15 cellular contexts compared by ENCODE assay signal in the genomic region with DNA sequence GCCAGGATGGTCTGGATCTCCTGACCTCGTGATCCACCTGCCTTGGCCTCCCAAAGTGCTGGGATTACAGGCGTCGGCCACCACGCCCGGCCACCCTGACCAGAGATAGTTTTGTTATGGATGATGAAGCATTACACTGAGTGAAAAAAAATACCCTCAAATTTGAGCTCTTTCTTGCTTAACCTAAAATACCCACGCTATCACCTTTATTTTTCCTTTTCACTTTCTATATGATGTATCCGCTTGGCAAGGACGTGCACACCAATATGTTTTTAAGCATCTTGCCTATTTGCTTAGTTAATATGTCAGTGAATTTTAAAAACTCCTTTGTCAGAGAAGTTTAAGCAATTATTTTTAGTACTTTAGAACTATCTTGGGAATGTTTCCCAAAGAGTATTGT.
"Had no signal": no experiment of that assay in that cellular context is flagged by ENCODE, and none has a peak within 500 bp of the region (broad histone marks: within the 10 kb centered on the region; RNA-seq: fewer than 3 reads in every experiment).

No MANE protein-coding gene starts in this region.

- H3K27me3 Mint-ChIP-seq: activated naive CD8-positive, alpha-beta T cell treated with anti-CD3 and anti-CD28 coated beads for 36 hours; naive B cell had no signal

- H3K4me1 Mint-ChIP-seq: activated naive CD8-positive, alpha-beta T cell treated with anti-CD3 and anti-CD28 coated beads for 36 hours; immature natural killer cell; naive B cell had no signal

- FAIRE-seq: endometrium, urothelium cell line had no signal

- H3K27me3 ChIP-seq: thyroid gland had no signal

- H3K4me3 ChIP-seq: lung, thyroid gland had no signal

- DNase-seq: activated CD4-positive, alpha-beta T cell treated with anti-CD3 and anti-CD28 coated beads, Interleukin-2, amount 50 U/mL, for 4 hours; activated gamma-delta T cell; activated naive CD8-positive, alpha-beta T cell treated with anti-CD3 and anti-CD28 coated beads for 36 hours; activated T-cell treated with anti-CD3 and anti-CD28 coated beads, Interleukin-2, amount 50 U/mL, for 4 hours; glutamatergic neuron; immature natural killer cell; left cardiac atrium; naive B cell; retina; stimulated activated CD4-positive, alpha-beta T cell treated with anti-CD3 and anti-CD28 coated beads, Interleukin-4, amount 100 ng/mL, for 4 hours; thyroid gland had no signal

- H3K27ac ChIP-seq: thyroid gland had no signal

- H3K9me3 ChIP-seq: thyroid gland had no signal

- H3K27ac Mint-ChIP-seq: activated naive CD8-positive, alpha-beta T cell treated with anti-CD3 and anti-CD28 coated beads for 36 hours; immature natural killer cell had no signal

- H3K9me3 Mint-ChIP-seq: activated naive CD8-positive, alpha-beta T cell treated with anti-CD3 and anti-CD28 coated beads for 36 hours had no signal

- H3K4me3 Mint-ChIP-seq: activated naive CD8-positive, alpha-beta T cell treated with anti-CD3 and anti-CD28 coated beads for 36 hours; activated T-cell treated with anti-CD3 and anti-CD28 coated beads, Interleukin-2, amount 50 U/mL, for 4 hours; immature natural killer cell; naive B cell had no signal

- ATAC-seq: activated T-cell treated with anti-CD3 and anti-CD28 coated beads, Interleukin-2, amount 50 U/mL, for 4 hours; esophagus mucosa; left cardiac atrium had no signal

- H3K4me1 ChIP-seq: thyroid gland had no signal
